ENCODE assay signal across 24 cellular contexts in genomic region chr2:106363788-106364187, GRCh38.
DNase-seq lines count a peak whose midpoint lies in the region; ATAC-seq and TF ChIP-seq lines count a peak whose summit lies in the region.
"Had no signal": no experiment of that assay in that cellular context is flagged by ENCODE, and none has a peak within 500 bp of the region (broad histone marks: within the 10 kb centered on the region; RNA-seq: fewer than 3 reads in every experiment).

No MANE protein-coding gene starts in this region.

- peaks cover 3% of the 10 kb centered on the region for H3K4me1 Mint-ChIP-seq in activated CD4-positive, alpha-beta T cell treated with anti-CD3 and anti-CD28 coated beads for 36 hours
- peaks cover 16% of the 10 kb centered on the region for H3K4me1 Mint-ChIP-seq in activated naive CD8-positive, alpha-beta T cell treated with anti-CD3 and anti-CD28 coated beads for 36 hours
- no peaks in the 10 kb centered on the region for H3K4me1 Mint-ChIP-seq in stimulated activated effector memory CD8-positive, alpha-beta T cell treated with anti-CD3 and anti-CD28 coated beads, Interleukin-12 subunit alpha, Interleukin-12 subunit beta, amount 100 ng/mL, for 72 hours
- H3K4me1 Mint-ChIP-seq in activated CD4-positive, alpha-beta memory T cell treated with anti-CD3 and anti-CD28 coated beads for 36 hours (ENCODE audit: low read depth): no peaks in the 10 kb centered on the region

- no peaks in the 10 kb centered on the region for H3K36me3 ChIP-seq in WERI-Rb-1

- peaks cover 5% of the 10 kb centered on the region for H3K9me3 ChIP-seq in WERI-Rb-1 (ENCODE audit: severe bottlenecking)

- intact Hi-C loops in activated CD4-positive, alpha-beta T cell treated with anti-CD3 and anti-CD28 coated beads for 36 hours (cut with DNase I, micrococcal nuclease): no loop called here
- intact Hi-C loops in activated CD4-positive, alpha-beta memory T cell treated with anti-CD3 and anti-CD28 coated beads for 36 hours (cut with micrococcal nuclease): no loop called here

- peaks cover 3% of the 10 kb centered on the region for H3K9me3 Mint-ChIP-seq in activated CD4-positive, alpha-beta T cell treated with anti-CD3 and anti-CD28 coated beads for 36 hours (ENCODE audit: low read depth)
- H3K9me3 Mint-ChIP-seq in activated naive CD8-positive, alpha-beta T cell treated with anti-CD3 and anti-CD28 coated beads for 36 hours: peaks cover 4% of the 10 kb centered on the region
- H3K9me3 Mint-ChIP-seq in stimulated activated effector memory CD8-positive, alpha-beta T cell treated with anti-CD3 and anti-CD28 coated beads, Interleukin-12 subunit alpha, Interleukin-12 subunit beta, amount 100 ng/mL, for 72 hours: no peaks in the 10 kb centered on the region
- no peaks in the 10 kb centered on the region for H3K9me3 Mint-ChIP-seq in activated CD4-positive, alpha-beta memory T cell treated with anti-CD3 and anti-CD28 coated beads for 36 hours
- H3K9me3 Mint-ChIP-seq: CD8-positive, alpha-beta T cell had no signal

- peak; percentile 76 for ATAC-seq in activated CD4-positive, alpha-beta T cell treated with anti-CD3 and anti-CD28 coated beads for 36 hours
- ATAC-seq in stimulated activated effector memory CD8-positive, alpha-beta T cell treated with anti-CD3 and anti-CD28 coated beads, Interleukin-12 subunit alpha, Interleukin-12 subunit beta, amount 100 ng/mL, for 72 hours: peak; percentile 66
- ATAC-seq: CD8-positive, alpha-beta T cell had no signal

- no peak overlapping the region for H3K4me3 Mint-ChIP-seq in activated CD4-positive, alpha-beta T cell treated with anti-CD3 and anti-CD28 coated beads for 36 hours
- no peak overlapping the region for H3K4me3 Mint-ChIP-seq in activated naive CD8-positive, alpha-beta T cell treated with anti-CD3 and anti-CD28 coated beads for 36 hours
- H3K4me3 Mint-ChIP-seq in stimulated activated effector memory CD8-positive, alpha-beta T cell treated with anti-CD3 and anti-CD28 coated beads, Interleukin-12 subunit alpha, Interleukin-12 subunit beta, amount 100 ng/mL, for 72 hours: no peak overlapping the region
- no peak overlapping the region for H3K4me3 Mint-ChIP-seq in activated CD4-positive, alpha-beta memory T cell treated with anti-CD3 and anti-CD28 coated beads for 36 hours
- H3K4me3 Mint-ChIP-seq: CD8-positive, alpha-beta T cell had no signal

- POLR2A ChIA-PET in activated CD4-positive, alpha-beta T cell treated with anti-CD3 and anti-CD28 coated beads for 36 hours (lab: Charles Lee): no interaction called here
- POLR2A ChIA-PET in activated CD4-positive, alpha-beta memory T cell treated with anti-CD3 and anti-CD28 coated beads for 36 hours (lab: Charles Lee): no interaction called here

- no peak overlapping the region for H3K27ac ChIP-seq in WERI-Rb-1
- H3K27ac ChIP-seq: HL-60, KMS-11 had no signal

- DNase-seq in activated CD4-positive, alpha-beta T cell treated with anti-CD3 and anti-CD28 coated beads for 36 hours: peak; percentile 10
- DNase-seq in activated CD4-positive, alpha-beta T cell treated with anti-CD3 and anti-CD28 coated beads for 1 hour: no peak
- DNase-seq in HS-5 (ENCODE audit: low read depth) (peak; percentile 2), SIG-M5 (lab: John Stamatoyannopoulos, UW) (no peak), WERI-Rb-1 (no peak)
- peak; percentile 9 for DNase-seq in activated naive CD8-positive, alpha-beta T cell treated with anti-CD3 and anti-CD28 coated beads for 36 hours
- DNase-seq in stimulated activated effector memory CD8-positive, alpha-beta T cell treated with anti-CD3 and anti-CD28 coated beads, Interleukin-12 subunit alpha, Interleukin-12 subunit beta, amount 100 ng/mL, for 72 hours (ENCODE audit: low spot score in 2 of 2): no peak
- no peak for DNase-seq in activated CD4-positive, alpha-beta memory T cell treated with anti-CD3 and anti-CD28 coated beads for 36 hours
- DNase-seq: 8988T; AML-193; C1 segment of cervical spinal cord; CD8-positive, alpha-beta T cell; DMS153; GDM1; GOT3; HCEC 1CT; IMR-90; NCI-H1105 treated with DMSO at 0.1 percent for 48 hours; NCI-H2029 treated with DMSO at 0.1 percent for 48 hours; NCI-H524 treated with DMSO at 0.1 percent for 48 hours; OCI-M1; Right ventricle myocardium superior had no signal

- no peak overlapping the region for H3K4me3 ChIP-seq in WERI-Rb-1 (ENCODE audit: low read depth, low read length)

- H3K27me3 ChIP-seq in WERI-Rb-1 (ENCODE audit: insufficient read depth, low read depth, severe bottlenecking): no peaks in the 10 kb centered on the region

- H3K27me3 Mint-ChIP-seq in activated CD4-positive, alpha-beta T cell treated with anti-CD3 and anti-CD28 coated beads for 36 hours: peaks cover 5% of the 10 kb centered on the region
- no peaks in the 10 kb centered on the region for H3K27me3 Mint-ChIP-seq in activated naive CD8-positive, alpha-beta T cell treated with anti-CD3 and anti-CD28 coated beads for 36 hours
- H3K27me3 Mint-ChIP-seq in activated CD4-positive, alpha-beta memory T cell treated with anti-CD3 and anti-CD28 coated beads for 36 hours: peaks cover 10% of the 10 kb centered on the region

- no peak overlapping the region for H3K27ac Mint-ChIP-seq in activated CD4-positive, alpha-beta T cell treated with anti-CD3 and anti-CD28 coated beads for 36 hours
- H3K27ac Mint-ChIP-seq in activated naive CD8-positive, alpha-beta T cell treated with anti-CD3 and anti-CD28 coated beads for 36 hours: no peak overlapping the region
- H3K27ac Mint-ChIP-seq in stimulated activated effector memory CD8-positive, alpha-beta T cell treated with anti-CD3 and anti-CD28 coated beads, Interleukin-12 subunit alpha, Interleukin-12 subunit beta, amount 100 ng/mL, for 72 hours: no peak overlapping the region
- no peak overlapping the region for H3K27ac Mint-ChIP-seq in activated CD4-positive, alpha-beta memory T cell treated with anti-CD3 and anti-CD28 coated beads for 36 hours
- H3K27ac Mint-ChIP-seq: CD8-positive, alpha-beta T cell had no signal

- H3K36me3 Mint-ChIP-seq in activated CD4-positive, alpha-beta T cell treated with anti-CD3 and anti-CD28 coated beads for 36 hours (ENCODE audit: low read depth): no peaks in the 10 kb centered on the region
- H3K36me3 Mint-ChIP-seq in activated naive CD8-positive, alpha-beta T cell treated with anti-CD3 and anti-CD28 coated beads for 36 hours: no peaks in the 10 kb centered on the region
- no peaks in the 10 kb centered on the region for H3K36me3 Mint-ChIP-seq in stimulated activated effector memory CD8-positive, alpha-beta T cell treated with anti-CD3 and anti-CD28 coated beads, Interleukin-12 subunit alpha, Interleukin-12 subunit beta, amount 100 ng/mL, for 72 hours
- H3K36me3 Mint-ChIP-seq in activated CD4-positive, alpha-beta memory T cell treated with anti-CD3 and anti-CD28 coated beads for 36 hours: no peaks in the 10 kb centered on the region
- H3K36me3 Mint-ChIP-seq: CD8-positive, alpha-beta T cell had no signal

- CTCF ChIA-PET in activated CD4-positive, alpha-beta T cell treated with anti-CD3 and anti-CD28 coated beads for 36 hours (lab: Charles Lee): no interaction called here
- CTCF ChIA-PET in activated CD4-positive, alpha-beta memory T cell treated with anti-CD3 and anti-CD28 coated beads for 36 hours (lab: Charles Lee): no interaction called here

- no peak for TF ChIP-seq CTCF in WERI-Rb-1 (IDR thresholded peaks at IDR 0.05; ENCODE audit: low read depth, low read length)

Comparison
In these comparisons a context has a peak if more than half of its experiments do, and no peak if none do; other contexts are left out.
1. DNase-seq: peak in activated CD4-positive, alpha-beta T cell treated with anti-CD3 and anti-CD28 coated beads for 36 hours (single experiment), HS-5 (single experiment) and activated naive CD8-positive, alpha-beta T cell treated with anti-CD3 and anti-CD28 coated beads for 36 hours (single experiment); none in activated CD4-positive, alpha-beta T cell treated with anti-CD3 and anti-CD28 coated beads for 1 hour (single experiment), stimulated activated effector memory CD8-positive, alpha-beta T cell treated with anti-CD3 and anti-CD28 coated beads, Interleukin-12 subunit alpha, Interleukin-12 subunit beta, amount 100 ng/mL, for 72 hours (0 of 2), SIG-M5 (single experiment), WERI-Rb-1 (single experiment) and activated CD4-positive, alpha-beta memory T cell treated with anti-CD3 and anti-CD28 coated beads for 36 hours (single experiment).